ENCODE assay signal across 20 cellular contexts in the genomic region with DNA sequence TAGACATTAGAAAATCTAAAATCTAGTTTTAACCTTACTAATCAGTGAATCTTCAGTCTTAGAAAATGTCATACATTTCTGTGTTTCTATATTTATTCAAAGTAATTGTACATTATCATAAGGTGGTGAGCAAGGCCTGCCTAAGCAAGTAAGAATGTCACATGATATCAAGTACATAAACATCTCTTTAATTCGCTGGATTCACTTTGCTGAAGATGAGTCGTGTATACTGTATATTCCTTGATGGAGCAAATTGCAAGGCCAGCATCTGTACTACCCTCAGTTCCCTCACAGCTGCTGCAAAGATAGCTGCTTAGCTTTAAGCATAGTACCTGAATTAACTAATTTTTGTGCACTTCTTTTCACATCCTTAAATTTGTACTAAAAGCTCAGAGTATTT.
"Had no signal": no experiment of that assay in that cellular context is flagged by ENCODE, and none has a peak within 500 bp of the region (broad histone marks: within the 10 kb centered on the region; RNA-seq: fewer than 3 reads in every experiment).

No MANE protein-coding gene starts in this region.

- H3K4me1 ChIP-seq: adrenal gland, prostate gland, transverse colon, uterus had no signal

- H3K27ac ChIP-seq: adrenal gland, coronary artery, epithelial cell of prostate, neutrophil, ovary, prostate gland, transverse colon, uterus had no signal

- H3K27me3 ChIP-seq: adrenal gland, neutrophil, ovary, transverse colon, uterus had no signal

- H3K4me3 ChIP-seq: adrenal gland, coronary artery, ovary, prostate gland, transverse colon, uterus had no signal

- DNase-seq: activated CD4-positive, alpha-beta T cell treated with anti-CD3 and anti-CD28 coated beads, Interleukin-2, amount 50 U/mL, for 4 hours; activated CD8-positive, alpha-beta memory T cell treated with anti-CD3 and anti-CD28 coated beads for 24 hours; activated CD8-positive, alpha-beta memory T cell treated with anti-CD3 and anti-CD28 coated beads, Interleukin-2, amount 50 U/mL, for 4 hours; activated T-cell treated with anti-CD3 and anti-CD28 coated beads, Interleukin-2, amount 50 U/mL, for 24 hours; adrenal gland; endodermal cell; glutamatergic neuron; hippocampal formation; ovary; stimulated activated CD4-positive, alpha-beta T cell treated with anti-CD3 and anti-CD28 coated beads, Interleukin-2, amount 100 ng/mL, for 48 hours; stimulated activated CD8-positive, alpha-beta memory T cell treated with anti-CD3 and anti-CD28 coated beads, Interleukin-4, amount 100 ng/mL, for 48 hours; stimulated activated naive B cell treated with anti-CD40 and anti-IgM and Interleukin-4, amounts not matched to agents 10 μg/mL and 1 μg/mL and 100 μg/mL, for 72 hours; transverse colon; uterus had no signal

- ATAC-seq: activated T-helper 17 cell treated with anti-CD3 and anti-CD28 coated beads, Interleukin-2, amount 50 U/mL, for 72 hours; stimulated activated naive B cell treated with anti-CD40 and anti-IgM and Interleukin-4, amounts not matched to agents 10 μg/mL and 1 μg/mL and 100 μg/mL, for 72 hours had no signal

- H3K9me3 ChIP-seq: adrenal gland, neutrophil, ovary, prostate gland, transverse colon, uterus had no signal

- FAIRE-seq: astrocyte had no signal

- H3K36me3 ChIP-seq: ovary, uterus had no signal
